Comparison of ENCODE assay signal across 8 cellular contexts in the genomic region with DNA sequence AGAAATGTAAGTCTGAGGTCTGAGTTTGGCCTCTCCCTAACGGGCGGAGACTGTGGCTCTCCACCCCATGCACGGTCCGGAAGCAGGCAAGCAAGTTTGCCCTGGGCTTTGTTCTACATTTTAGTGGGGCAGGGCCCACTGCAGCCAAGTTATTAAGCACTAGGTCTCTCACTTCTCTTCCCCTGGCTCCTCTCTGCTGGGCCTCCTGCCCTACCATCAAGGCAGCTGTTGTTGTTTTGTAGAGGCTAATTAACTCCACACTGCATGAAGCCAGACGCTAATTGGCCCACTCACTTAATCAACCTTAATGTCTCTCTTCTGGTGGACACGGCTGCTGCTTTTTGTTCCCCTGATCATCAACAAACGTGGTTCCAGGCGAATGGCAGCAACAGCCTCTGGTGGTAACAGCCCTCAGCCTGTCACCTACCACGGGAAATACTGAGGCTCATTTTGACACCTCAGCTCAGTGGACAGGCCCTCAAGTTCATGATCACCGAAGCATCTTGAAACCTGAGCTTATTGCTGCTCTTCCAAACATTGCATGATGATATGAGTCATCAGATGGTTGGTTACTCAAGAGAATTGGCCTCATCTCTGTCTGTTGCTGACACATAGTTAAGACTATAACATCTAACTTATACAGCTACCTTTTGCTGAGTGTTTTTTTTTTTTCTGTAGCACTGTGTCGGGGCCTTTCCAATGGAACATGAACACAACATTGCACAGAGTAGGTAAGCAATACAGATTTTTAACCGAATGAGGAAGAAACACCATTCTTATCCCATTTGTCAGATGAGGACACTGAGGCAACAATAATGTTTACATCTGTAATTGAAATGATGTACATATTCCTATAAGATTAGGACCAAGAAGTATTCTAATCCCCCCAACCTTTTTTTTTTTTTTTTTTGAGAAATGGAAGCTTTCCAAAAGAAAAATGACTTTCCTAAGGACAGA. TPM values are rescaled to one million over a fixed set of nuclear protein-coding genes. Genes with fewer than 3 reads are reported as not detected.
DNase-seq lines count a peak whose midpoint lies in the region; ATAC-seq, FAIRE-seq and TF ChIP-seq lines count a peak whose summit lies in the region.

No MANE protein-coding gene starts in this region.

- peak; percentile 80 for FAIRE-seq in GM18507 (lab: Jason Lieb, UNC)

- no peaks in the 10 kb centered on the region for H3K27me3 ChIP-seq in A673 (replicated peaks; ENCODE audit: insufficient read depth, low read depth, low read length, poor library complexity)

- no peak overlapping the region for H3K4me3 Mint-ChIP-seq in neural crest cell

- intact Hi-C loops in A673 (cut with micrococcal nuclease; ENCODE audit: unreplicated experiment) = no loop called here

- TF ChIP-seq CTCF in A673 (conservative IDR thresholded peaks at IDR 0.05; ENCODE audit: low read depth, low read length) = no peak
- TF ChIP-seq CTCF in astrocyte of the cerebellum (IDR thresholded peaks at IDR 0.05; ENCODE audit: low read depth, low read length, missing control alignments) = no peak
- no peak for TF ChIP-seq CTCF in neural crest cell (conservative IDR thresholded peaks at IDR 0.05)

- no peak overlapping the region for H3K27ac ChIP-seq in A673 (ENCODE audit: low read depth, low read length, poor library complexity, severe bottlenecking)

- peak; percentile 80 for DNase-seq in A673 (ENCODE audit: low spot score)
- DNase-seq in GM18507 (ENCODE audit: extremely low spot score, insufficient read length, low read depth) = peak; percentile 47
- peak; percentile 84 for DNase-seq in NCI-H1694 (lab: John Stamatoyannopoulos, UW)
- peak; percentile 79 for DNase-seq in astrocyte of the cerebellum (ENCODE audit: low read depth)
- DNase-seq in neural crest cell (ENCODE audit: low read depth, low spot score) = no peak
- DNase-seq in hepatic stellate cell (ENCODE audit: low spot score) = no peak
- DNase-seq in activated CD4-positive, alpha-beta T cell treated with anti-CD3 and anti-CD28 coated beads for 48 hours = no peak

- H3K36me3 ChIP-seq in A673 (ENCODE audit: insufficient read depth, low read length, poor library complexity, severe bottlenecking) = no peaks in the 10 kb centered on the region

- POLR2A ChIA-PET in A673 (lab: Charles Lee; ENCODE audit: low non-redundant PET) = interaction anchor here (0.6 to 0.7 kb wide), 3 partner anchors 42 to 542 kb away, joined by 3 to 7 read pairs (median 4); no protein-coding TSS in a partner anchor

- no TSS peak for BruUV-seq in A673 (replicated peaks; lab: Mats Ljungman, UMichigan)

- H3K9me3 ChIP-seq in A673 (ENCODE audit: low read depth, low read length, poor library complexity, severe bottlenecking) = peaks cover 9% of the 10 kb centered on the region

- H3K4me1 Mint-ChIP-seq in neural crest cell = peaks cover 17% of the 10 kb centered on the region

- H3K36me3 Mint-ChIP-seq in neural crest cell (ENCODE audit: low read depth) = no peaks in the 10 kb centered on the region

- H3K4me1 ChIP-seq in A673 (ENCODE audit: insufficient read depth, low read length, poor library complexity, severe bottlenecking) = peaks cover 33% of the 10 kb centered on the region

- ATAC-seq in HG02763 (IDR thresholded peaks at IDR 0.05; ENCODE audit: unreplicated experiment) = peak; percentile 76

- in situ Hi-C loops in astrocyte of the cerebellum (cut with HindIII; ENCODE audit: low sequenced_read_pairs) = no loop called here

- H3K4me3 ChIP-seq in A673 (ENCODE audit: low read depth, low read length, poor library complexity, severe bottlenecking) (no peak overlapping the region), astrocyte of the cerebellum (ENCODE audit: low read depth, low read length) (no peak overlapping the region)

- H3K9me3 Mint-ChIP-seq in neural crest cell = peaks cover 6% of the 10 kb centered on the region

- peak overlapping the region; percentile 88 for H3K27ac Mint-ChIP-seq in neural crest cell (ENCODE audit: unreplicated experiment)

- H3K27me3 Mint-ChIP-seq in neural crest cell (ENCODE audit: low read depth) = peaks cover 11% of the 10 kb centered on the region

- CTCF ChIA-PET in A673 (lab: Charles Lee) = no interaction called here

RNA-seq across cellular contexts. Expression of gene LMO2, which starts 20.8 kb away (rescaled TPM):
- total RNA-seq in A673 (2021) = 39.0 and 46.7 TPM in 2 replicates
- total RNA-seq in neural crest cell = 0.49 TPM in 1 of 2 replicates, not detected in the other

Comparison
In these comparisons a context has a peak if more than half of its experiments do, and no peak if none do; other contexts are left out.
1. DNase-seq: peak in A673 (single experiment), GM18507 (single experiment), NCI-H1694 (single experiment) and astrocyte of the cerebellum (single experiment); none in neural crest cell (single experiment), hepatic stellate cell (single experiment) and activated CD4-positive, alpha-beta T cell treated with anti-CD3 and anti-CD28 coated beads for 48 hours (single experiment).
2. RNA of gene LMO2, which starts 20.8 kb away (total RNA-seq): 39.0 to 46.7 TPM in A673; 0.49 TPM in neural crest cell; every median in the first group is over 10 times any median in the second.